In genomic region chr4:179128299-179128698, GRCh38 we compare ENCODE assay signal across 17 cellular contexts.
DNase-seq lines count a peak whose midpoint lies in the region; ATAC-seq, FAIRE-seq and TF ChIP-seq lines count a peak whose summit lies in the region.
"Had no signal": no experiment of that assay in that cellular context is flagged by ENCODE, and none has a peak within 500 bp of the region (broad histone marks: within the 10 kb centered on the region; RNA-seq: fewer than 3 reads in every experiment).

No MANE protein-coding gene starts in this region.

- SMC1A ChIA-PET in GM12878 (lab: Charles Lee; ENCODE audit: uncharacterized antibody, unreplicated experiment) = interaction anchor here (0.6 to 1.7 kb wide), 10 partner anchors 8 to 496 kb away, joined by 3 to 5 read pairs (median 4); no protein-coding TSS in a partner anchor

- in situ Hi-C loops in GM13977 (cut with MboI; ENCODE audit: low pct_unique_long_range_greater_than_20kb, low sequenced_read_pairs, unreplicated experiment) (no loop called here), GM12878 (cut with MboI) (no loop called here)

- no peaks in the 10 kb centered on the region for H3K4me1 Mint-ChIP-seq in naive thymus-derived CD4-positive, alpha-beta T cell
- H3K4me1 Mint-ChIP-seq: CD4-positive, alpha-beta memory T cell had no signal

- 45% methylated on average over 4 of the region's 4 CpGs for WGBS in GM12878 (ENCODE audit: insufficient coverage, insufficient replicate concordance, low lambda C conversion rate, missing lambda C conversion rate)

- no peak overlapping the region for H3K4me2 ChIP-seq in GM12878 (ENCODE audit: control insufficient read depth, insufficient read depth)

- FAIRE-seq in GM12878 (lab: Jason Lieb, UNC) = no peak
- FAIRE-seq: G401.6, GM12892, H1 had no signal

- TF ChIP-seq CTCF in GM13977 (IDR thresholded peaks at IDR 0.05; ENCODE audit: extremely low read depth, insufficient read depth, missing control alignments) (no peak), GM12878 (IDR thresholded peaks at IDR 0.05 in 2 of 3, conservative IDR thresholded peaks at IDR 0.05 in 1 of 3; ENCODE audit: control insufficient read depth in 2 of 3, extremely low read depth in 1 of 3, insufficient read depth in 1 of 3, low read depth in 3 of 3, low read length in 3 of 3) (no peak), BE2C (IDR thresholded peaks at IDR 0.05; ENCODE audit: low read depth, low read length) (no peak)

- H3K27ac ChIP-seq in GM12878 (ENCODE audit: control insufficient read depth, insufficient read depth) = no peak overlapping the region
- H3K27ac ChIP-seq in naive thymus-derived CD4-positive, alpha-beta T cell (ENCODE audit: low read depth, low read length) = no peak overlapping the region
- H3K27ac ChIP-seq: GM23248 had no signal

- no peak overlapping the region for H2AFZ ChIP-seq in GM12878 (ENCODE audit: control insufficient read depth, low read depth, low read length)
- H2AFZ ChIP-seq: GM23248 had no signal

- TF ChIP-seq POLR2A in GM12878 (IDR thresholded peaks at IDR 0.05; ENCODE audit: low read depth, low read length) = no peak

- H3K4me1 ChIP-seq in GM12878 (ENCODE audit: control insufficient read depth, insufficient read depth, low read length) = no peaks in the 10 kb centered on the region
- H3K4me1 ChIP-seq in BE2C = no peaks in the 10 kb centered on the region
- no peaks in the 10 kb centered on the region for H3K4me1 ChIP-seq in naive thymus-derived CD4-positive, alpha-beta T cell (ENCODE audit: control insufficient read depth in 2 of 2, insufficient read depth in 2 of 2, low read length in 2 of 2)
- H3K4me1 ChIP-seq: Caco-2 had no signal

- no peak overlapping the region for H3K4me3 ChIP-seq in GM12878
- H3K4me3 ChIP-seq in BE2C (ENCODE audit: low read depth, low read length) = no peak overlapping the region
- H3K4me3 ChIP-seq in naive thymus-derived CD4-positive, alpha-beta T cell (ENCODE audit: low read length) = no peak overlapping the region
- H3K4me3 ChIP-seq: GM23248 had no signal

- H3K9ac ChIP-seq in GM12878 (ENCODE audit: control insufficient read depth, insufficient read depth, low read length) = no peak overlapping the region
- H3K9ac ChIP-seq: GM23248 had no signal

- H3K4me3 Mint-ChIP-seq in naive thymus-derived CD4-positive, alpha-beta T cell = no peak overlapping the region
- H3K4me3 Mint-ChIP-seq: CD4-positive, alpha-beta memory T cell had no signal

- H3K27me3 ChIP-seq in GM12878 (replicated peaks in 1 of 2; ENCODE audit: control insufficient read depth in 2 of 2, insufficient read depth in 2 of 2, low read length in 1 of 2) = no peaks in the 10 kb centered on the region
- H3K27me3 ChIP-seq in BE2C = no peaks in the 10 kb centered on the region
- no peaks in the 10 kb centered on the region for H3K27me3 ChIP-seq in naive thymus-derived CD4-positive, alpha-beta T cell (ENCODE audit: control insufficient read depth in 2 of 2, insufficient read depth in 2 of 2, low read length in 2 of 2)

- H3K27me3 Mint-ChIP-seq in naive thymus-derived CD4-positive, alpha-beta T cell = no peaks in the 10 kb centered on the region
- H3K27me3 Mint-ChIP-seq: CD4-positive, alpha-beta memory T cell had no signal

- RAD21 ChIA-PET in GM12878 (lab: Charles Lee; ENCODE audit: unreplicated experiment) = interaction anchor here (0.8 to 1.5 kb wide), 4 partner anchors 16 to 492 kb away, joined by 3 to 4 read pairs (median 4); no protein-coding TSS in a partner anchor

- TF ChIP-seq RAD21 in GM12878 (IDR thresholded peaks at IDR 0.05; ENCODE audit: insufficient read depth, low read depth, low read length) = no peak

- H3K9me3 Mint-ChIP-seq in naive thymus-derived CD4-positive, alpha-beta T cell = peaks cover 0 to 12% (median 3%) of the 10 kb centered on the region in 11 donors

- H3K27ac Mint-ChIP-seq in naive thymus-derived CD4-positive, alpha-beta T cell = no peak overlapping the region
- H3K27ac Mint-ChIP-seq: CD4-positive, alpha-beta memory T cell had no signal

- ATAC-seq in GM12878 = peak; percentile 76
- no peak for ATAC-seq in naive thymus-derived CD4-positive, alpha-beta T cell

- intact Hi-C loops in GM12878 (cut with micrococcal nuclease; ENCODE audit: unreplicated experiment) = loop anchor here (2.0 kb wide), 1 partner anchor 479 kb away; no protein-coding TSS in a partner anchor
- intact Hi-C loops in naive thymus-derived CD4-positive, alpha-beta T cell (cut with micrococcal nuclease) = no loop called here

- POLR2A ChIA-PET in GM12878 (lab: Charles Lee) = interaction anchor here (0.5 kb wide), 1 partner anchor 1630 kb away, joined by 3 read pairs; no protein-coding TSS in a partner anchor
- POLR2A ChIA-PET in naive thymus-derived CD4-positive, alpha-beta T cell (lab: Charles Lee) = no interaction called here

- H3K9me3 ChIP-seq in GM12878 (replicated peaks; ENCODE audit: control insufficient read depth, insufficient read depth, low read length) (no peaks in the 10 kb centered on the region), BE2C (no peaks in the 10 kb centered on the region)
- H3K9me3 ChIP-seq in naive thymus-derived CD4-positive, alpha-beta T cell (ENCODE audit: control insufficient read depth in 2 of 3, low read length in 3 of 3) = no peaks in the 10 kb centered on the region
- H3K9me3 ChIP-seq: Caco-2 had no signal

- no peaks in the 10 kb centered on the region for H3K79me2 ChIP-seq in GM12878 (ENCODE audit: control insufficient read depth, insufficient read depth, low read length)

- peaks cover 0 to 4% (median 0%) of the 10 kb centered on the region in 5 donors for H3K36me3 Mint-ChIP-seq in naive thymus-derived CD4-positive, alpha-beta T cell
- H3K36me3 Mint-ChIP-seq: CD4-positive, alpha-beta memory T cell had no signal

- no peaks in the 10 kb centered on the region for H4K20me1 ChIP-seq in GM12878 (ENCODE audit: control insufficient read depth, insufficient read depth)

- H3K36me3 ChIP-seq in GM12878 (ENCODE audit: control insufficient read depth in 2 of 2, insufficient read depth in 2 of 2, low read length in 1 of 2) = no peaks in the 10 kb centered on the region
- H3K36me3 ChIP-seq in BE2C = no peaks in the 10 kb centered on the region
- no peaks in the 10 kb centered on the region for H3K36me3 ChIP-seq in naive thymus-derived CD4-positive, alpha-beta T cell (ENCODE audit: control insufficient read depth in 2 of 3, insufficient read depth in 3 of 3, low read length in 3 of 3)

- BruUV-seq in GM12878 (replicated peaks; lab: Mats Ljungman, UMichigan) = no TSS peak

- DNase-seq in COLO829 (ENCODE audit: low spot score) = peak; percentile 20
- DNase-seq in GM13977 (ENCODE audit: low spot score) = peak; percentile 10
- peak; percentile 30 for DNase-seq in GM12878 (ENCODE audit: low read depth, low spot score)
- DNase-seq in BE2C = no peak
- no peak for DNase-seq in naive thymus-derived CD4-positive, alpha-beta T cell
- DNase-seq in NCI-H187 treated with DMSO at 0.1 percent for 48 hours (lab: John Stamatoyannopoulos, UW) = no peak
- DNase-seq: C1 segment of cervical spinal cord; Caco-2; CD4-positive, alpha-beta memory T cell; DMS153; DND-41; GM23248; H7; HCEC 1CT had no signal

- peak; percentile 70 to 79; a peak in 2 of 4 replicates for TF ChIP-seq EP300 in GM12878 (IDR thresholded peaks at IDR 0.05; ENCODE audit: borderline replicate concordance in 1 of 2, control insufficient read depth in 1 of 2, low read depth in 2 of 2, low read length in 2 of 2)

- CTCF ChIA-PET in GM12878 (lab: Yijun Ruan, JAX) = interaction anchor here (1.4 kb wide), 1 partner anchor 219 kb away, joined by 4 read pairs; no protein-coding TSS in a partner anchor
- CTCF ChIA-PET in naive thymus-derived CD4-positive, alpha-beta T cell (lab: Charles Lee) = no interaction called here

TF ChIP-seq in GM12878, 131 proteins besides CTCF, POLR2A, EP300 and RAD21 (continues in another document):
- TF ChIP-seq IRF3 (IDR thresholded peaks at IDR 0.05) (no peak), NR2C1 (IDR thresholded peaks at IDR 0.05) (no peak), CHD1 (IDR thresholded peaks at IDR 0.05; ENCODE audit: low read depth, low read length) (no peak), IKZF1 (conservative IDR thresholded peaks at IDR 0.05) (peak; percentile 72), GABPA (IDR thresholded peaks at IDR 0.05; ENCODE audit: low read depth) (no peak), YY1 (IDR thresholded peaks at IDR 0.05; ENCODE audit: low read depth, low read length) (no peak), IRF4 (IDR thresholded peaks at IDR 0.05; ENCODE audit: low read depth, low read length) (no peak), STAT3 (IDR thresholded peaks at IDR 0.05; ENCODE audit: low read depth, low read length) (0 out of 2 replicates have a peak, but pooled peaks have one; percentile 34), SMAD5 (IDR thresholded peaks at IDR 0.05; ENCODE audit: low read depth) (no peak), MLLT1 (IDR thresholded peaks at IDR 0.05) (peak; percentile 81), ETV6 (conservative IDR thresholded peaks at IDR 0.05 in 1 of 2, IDR thresholded peaks at IDR 0.05 in 1 of 2; ENCODE audit: borderline replicate concordance in 1 of 2, low read depth in 1 of 2) (peak in 1 of 2 experiments; percentile 67; a peak in 1 of 4 replicates), EZH2 (IDR thresholded peaks at IDR 0.05; ENCODE audit: borderline replicate concordance, control insufficient read depth, low read depth, low read length) (no peak), PAX5 (IDR thresholded peaks at IDR 0.05; ENCODE audit: borderline replicate concordance, low read depth, low read length) (no peak), KAT2A (conservative IDR thresholded peaks at IDR 0.05; ENCODE audit: control insufficient read depth, low read depth, low read length) (no peak)

Comparison
In these comparisons a context has a peak if more than half of its experiments do, and no peak if none do; other contexts are left out.
1. DNase-seq: peak in COLO829 (single experiment), GM13977 (single experiment) and GM12878 (single experiment); none in BE2C (single experiment), naive thymus-derived CD4-positive, alpha-beta T cell (0 of 9) and NCI-H187 treated with DMSO at 0.1 percent for 48 hours (single experiment).